2 cellular contexts compared by ENCODE assay signal in the genomic region with DNA sequence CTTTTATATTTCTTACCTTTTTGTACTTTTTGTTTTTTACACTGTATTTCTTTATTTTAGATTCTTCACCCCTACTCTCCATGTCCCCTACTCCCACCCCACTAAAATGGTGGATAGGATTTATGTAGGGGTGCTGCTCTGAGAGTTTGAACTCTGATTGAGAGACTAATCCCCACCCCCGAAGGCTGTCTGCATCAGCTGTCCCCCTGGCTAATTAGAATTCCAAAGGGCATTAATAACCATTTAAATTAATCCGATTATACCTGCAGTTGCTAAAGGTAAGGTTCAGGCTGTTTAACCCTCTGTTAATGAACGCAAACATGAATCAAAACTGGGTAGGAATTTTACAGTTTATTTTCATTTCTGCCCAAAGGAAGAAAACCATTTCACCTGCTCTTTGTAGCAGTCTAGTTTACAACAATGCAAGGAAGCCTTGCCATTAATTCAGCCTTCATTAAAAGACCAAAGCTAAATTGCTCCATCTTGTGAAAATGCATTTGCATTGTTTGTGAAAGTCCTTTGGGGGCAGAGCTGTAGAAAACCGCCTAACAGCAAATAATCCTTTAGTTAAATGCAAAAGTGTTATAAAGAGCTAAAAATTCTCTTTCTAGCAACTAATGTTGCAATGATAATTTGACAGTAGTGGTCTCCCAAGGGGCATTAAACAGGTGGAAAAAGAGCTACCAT.
TF ChIP-seq lines count a peak whose summit lies in the region.

No MANE protein-coding gene starts in this region.

TF ChIP-seq in GM12891, 5 proteins besides CTCF, POLR2A, EP300 and RAD21:
- no peak for TF ChIP-seq POU2F2 (IDR thresholded peaks at IDR 0.05; ENCODE audit: low read depth, low read length)
- TF ChIP-seq POLR2AphosphoS5 (IDR thresholded peaks at IDR 0.05; ENCODE audit: low read depth, low read length) = no peak
- no peak for TF ChIP-seq SPI1 (IDR thresholded peaks at IDR 0.05; ENCODE audit: low read depth, low read length)
- no peak for TF ChIP-seq TAF1 (IDR thresholded peaks at IDR 0.05; ENCODE audit: low read depth, low read length)
- TF ChIP-seq PAX5 (IDR thresholded peaks at IDR 0.05; ENCODE audit: insufficient read depth, low read length, severe bottlenecking) = no peak

TF ChIP-seq in IMR-90, 13 proteins besides CTCF, POLR2A, EP300 and RAD21:
- TF ChIP-seq CHD1 (IDR thresholded peaks at IDR 0.05; ENCODE audit: low read depth, low read length) (no peak), SMC3 (IDR thresholded peaks at IDR 0.05; ENCODE audit: low read depth, low read length) (no peak), RFX5 (IDR thresholded peaks at IDR 0.05; ENCODE audit: low read depth, low read length) (no peak), MAZ (IDR thresholded peaks at IDR 0.05; ENCODE audit: borderline replicate concordance, low read depth, low read length) (no peak), NFE2L2 (IDR thresholded peaks at IDR 0.05; ENCODE audit: low read depth, low read length) (no peak), MAFK (IDR thresholded peaks at IDR 0.05; ENCODE audit: low read depth, low read length) (no peak), MXI1 (IDR thresholded peaks at IDR 0.05; ENCODE audit: borderline replicate concordance, low read depth, low read length) (no peak), FOS (IDR thresholded peaks at IDR 0.05; ENCODE audit: low read depth, low read length) (no peak), RCOR1 (IDR thresholded peaks at IDR 0.05; ENCODE audit: insufficient replicate concordance, low read length) (no peak), CEBPB (IDR thresholded peaks at IDR 0.05; ENCODE audit: low read depth, low read length) (no peak), BHLHE40 (IDR thresholded peaks at IDR 0.05; ENCODE audit: low read depth, low read length) (no peak)
- TF ChIP-seq, protein P1, sequence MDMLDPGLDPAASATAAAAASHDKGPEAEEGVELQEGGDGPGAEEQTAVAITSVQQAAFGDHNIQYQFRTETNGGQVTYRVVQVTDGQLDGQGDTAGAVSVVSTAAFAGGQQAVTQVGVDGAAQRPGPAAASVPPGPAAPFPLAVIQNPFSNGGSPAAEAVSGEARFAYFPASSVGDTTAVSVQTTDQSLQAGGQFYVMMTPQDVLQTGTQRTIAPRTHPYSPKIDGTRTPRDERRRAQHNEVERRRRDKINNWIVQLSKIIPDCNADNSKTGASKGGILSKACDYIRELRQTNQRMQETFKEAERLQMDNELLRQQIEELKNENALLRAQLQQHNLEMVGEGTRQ (IDR thresholded peaks at IDR 0.05; ENCODE audit: low read depth, low read length) = no peak
- TF ChIP-seq, protein P2, sequence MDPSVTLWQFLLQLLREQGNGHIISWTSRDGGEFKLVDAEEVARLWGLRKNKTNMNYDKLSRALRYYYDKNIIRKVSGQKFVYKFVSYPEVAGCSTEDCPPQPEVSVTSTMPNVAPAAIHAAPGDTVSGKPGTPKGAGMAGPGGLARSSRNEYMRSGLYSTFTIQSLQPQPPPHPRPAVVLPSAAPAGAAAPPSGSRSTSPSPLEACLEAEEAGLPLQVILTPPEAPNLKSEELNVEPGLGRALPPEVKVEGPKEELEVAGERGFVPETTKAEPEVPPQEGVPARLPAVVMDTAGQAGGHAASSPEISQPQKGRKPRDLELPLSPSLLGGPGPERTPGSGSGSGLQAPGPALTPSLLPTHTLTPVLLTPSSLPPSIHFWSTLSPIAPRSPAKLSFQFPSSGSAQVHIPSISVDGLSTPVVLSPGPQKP (IDR thresholded peaks at IDR 0.05; ENCODE audit: borderline replicate concordance, low read depth, low read length) = no peak
